ENCODE assay signal across 19 cellular contexts in genomic region chr17:82596316-82596715, GRCh38.
"Had no signal": no experiment of that assay in that cellular context is flagged by ENCODE, and none has a peak within 500 bp of the region (broad histone marks: within the 10 kb centered on the region; RNA-seq: fewer than 3 reads in every experiment).

No MANE protein-coding gene starts in this region.

- H3K9me3 Mint-ChIP-seq: activated CD4-positive, alpha-beta T cell treated with anti-CD3 and anti-CD28 coated beads, Interleukin-2, amount 10 ng/mL, durations not matched to agents 7 days and 5 days; activated naive CD4-positive, alpha-beta T cell treated with anti-CD3 and anti-CD28 coated beads, Interleukin-2, amount 50 U/mL, for 24 hours; activated T-cell treated with anti-CD3 and anti-CD28 coated beads, Interleukin-2, amount 50 U/mL, for 72 hours had no signal

- H3K4me3 ChIP-seq: dorsolateral prefrontal cortex, hepatocyte, sigmoid colon, thyroid gland, uterus had no signal

- H3K4me2 ChIP-seq: hepatocyte had no signal

- ATAC-seq: activated T-cell treated with anti-CD3 and anti-CD28 coated beads, Interleukin-2, amount 50 U/mL, for 72 hours; naive thymus-derived CD4-positive, alpha-beta T cell had no signal

- H3K36me3 Mint-ChIP-seq: activated naive CD4-positive, alpha-beta T cell treated with anti-CD3 and anti-CD28 coated beads, Interleukin-2, amount 50 U/mL, for 24 hours had no signal

- FAIRE-seq: islet of Langerhans had no signal

- H3K27ac Mint-ChIP-seq: activated CD4-positive, alpha-beta T cell treated with anti-CD3 and anti-CD28 coated beads, Interleukin-2, amount 10 ng/mL, durations not matched to agents 7 days and 5 days; activated T-cell treated with anti-CD3 and anti-CD28 coated beads, Interleukin-2, amount 50 U/mL, for 72 hours had no signal

- H3K36me3 ChIP-seq: uterus had no signal

- H3K4me3 Mint-ChIP-seq: activated CD4-positive, alpha-beta T cell treated with anti-CD3 and anti-CD28 coated beads, Interleukin-2, amount 10 ng/mL, durations not matched to agents 7 days and 5 days; activated naive CD4-positive, alpha-beta T cell treated with anti-CD3 and anti-CD28 coated beads, Interleukin-2, amount 50 U/mL, for 24 hours; activated T-cell treated with anti-CD3 and anti-CD28 coated beads, Interleukin-2, amount 50 U/mL, for 72 hours had no signal

- H3K4me1 ChIP-seq: uterus had no signal

- H3K9me3 ChIP-seq: sigmoid colon, thyroid gland, uterus had no signal

- H3K27me3 Mint-ChIP-seq: activated CD4-positive, alpha-beta T cell treated with anti-CD3 and anti-CD28 coated beads, Interleukin-2, amount 10 ng/mL, durations not matched to agents 7 days and 5 days; activated naive CD4-positive, alpha-beta T cell treated with anti-CD3 and anti-CD28 coated beads, Interleukin-2, amount 50 U/mL, for 24 hours; naive thymus-derived CD4-positive, alpha-beta T cell had no signal

- DNase-seq: activated CD4-positive, alpha-beta T cell treated with anti-CD3 and anti-CD28 coated beads, Interleukin-2, amount 10 ng/mL, durations not matched to agents 7 days and 5 days; activated CD8-positive, alpha-beta memory T cell treated with anti-CD3 and anti-CD28 coated beads, Interleukin-2, amount 50 U/mL, for 4 hours; activated gamma-delta T cell; activated T-cell treated with anti-CD3 and anti-CD28 coated beads, Interleukin-2, amount 50 U/mL, for 72 hours; foreskin fibroblast; naive thymus-derived CD4-positive, alpha-beta T cell; sigmoid colon; stimulated activated CD4-positive, alpha-beta T cell treated with anti-CD3 and anti-CD28 coated beads, Interleukin-4, amount 100 ng/mL, for 4 hours; stimulated activated naive CD4-positive, alpha-beta T cell; T-helper 1 cell; T1000; uterus had no signal

- H2AFZ ChIP-seq: hepatocyte, parathyroid adenoma had no signal

- H3K9ac ChIP-seq: parathyroid adenoma had no signal

- H3K27me3 ChIP-seq: dorsolateral prefrontal cortex, hepatocyte, sigmoid colon, thyroid gland, uterus had no signal

- H3K27ac ChIP-seq: epithelial cell of prostate, hepatocyte, parathyroid adenoma, sigmoid colon, thyroid gland, uterus had no signal
